In genomic region chr20:38625896-38626295, GRCh38 we compare ENCODE assay signal across 34 cellular contexts.
"Had no signal": no experiment of that assay in that cellular context is flagged by ENCODE, and none has a peak within 500 bp of the region (broad histone marks: within the 10 kb centered on the region; RNA-seq: fewer than 3 reads in every experiment).

No MANE protein-coding gene starts in this region.

- H3K27me3 ChIP-seq: MG63 had no signal

- H3K9me3 ChIP-seq: MG63 had no signal

- H3K27ac ChIP-seq: KMS-11 had no signal

- H3K36me3 ChIP-seq: MG63 had no signal

- H3K4me2 ChIP-seq: KMS-11 had no signal

- H3K4me3 ChIP-seq: MG63 had no signal

- H3K9ac ChIP-seq: KMS-11 had no signal

- DNase-seq: Karpas-422, Kasumi-1, MG63, MM.1S, MV-4-11, NCI-H1048, NCI-H1092, NCI-H1092 treated with DMSO at 0.1 percent for 48 hours, NCI-H1105, NCI-H1105 treated with DMSO at 0.1 percent for 48 hours, NCI-H1417, NCI-H1417 treated with DMSO at 0.1 percent for 48 hours, NCI-H1436, NCI-H1436 treated with DMSO at 0.1 percent for 48 hours, NCI-H146, NCI-H1694, NCI-H1694 treated with DMSO at 0.1 percent for 48 hours, NCI-H187, NCI-H187 treated with DMSO at 0.1 percent for 48 hours, NCI-H1930, NCI-H2029, NCI-H2081, NCI-H2081 treated with DMSO at 0.1 percent for 48 hours, NCI-H2107, NCI-H2171, NCI-H2171 treated with DMSO at 0.1 percent for 48 hours, NCI-H2227 treated with DMSO at 0.1 percent for 48 hours, NCI-H226, NCI-H345, NCI-H446, NCI-H446 treated with DMSO at 0.1 percent for 48 hours, NCI-H510A, NCI-H510A treated with DMSO at 0.1 percent for 48 hours had no signal
